16 cellular contexts compared by ENCODE assay signal in the genomic region with DNA sequence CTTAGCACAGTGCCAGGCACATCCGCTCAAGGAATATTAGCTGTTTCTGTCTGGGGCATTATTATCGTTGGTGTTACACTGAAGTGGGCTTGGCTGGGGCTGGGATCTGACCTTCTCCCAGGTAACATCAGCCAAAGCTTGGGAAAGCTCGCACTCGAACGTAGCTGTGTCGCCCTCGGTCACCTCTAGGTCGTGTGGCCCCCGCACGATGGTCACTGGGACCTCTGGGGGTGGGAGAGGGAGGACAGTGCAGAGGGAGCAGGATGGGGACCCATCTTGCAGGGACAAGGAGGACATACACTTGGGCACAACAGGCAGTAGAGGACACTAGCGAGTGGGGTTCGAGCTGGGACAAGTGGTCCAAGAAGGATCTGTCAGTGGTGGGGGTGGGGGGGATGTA. TPM values are rescaled to one million over a fixed set of nuclear protein-coding genes. Genes with fewer than 3 reads are reported as not detected.
A peak's percentile ranks its signal among the peaks of the same experiment; 100 is the strongest.
DNase-seq lines count a peak whose midpoint lies in the region; ATAC-seq and TF ChIP-seq lines count a peak whose summit lies in the region.
"Had no signal": no experiment of that assay in that cellular context is flagged by ENCODE, and none has a peak within 500 bp of the region (broad histone marks: within the 10 kb centered on the region; RNA-seq: fewer than 3 reads in every experiment).

No MANE protein-coding gene starts in this region.

- no peaks in the 10 kb centered on the region for H4K20me1 ChIP-seq in hepatocyte (ENCODE audit: insufficient read depth, poor library complexity, severe bottlenecking)

- H3K9me3 Mint-ChIP-seq in activated CD4-positive, alpha-beta T cell treated with anti-CD3 and anti-CD28 coated beads, Interleukin-2, amount 10 ng/mL, durations not matched to agents 24 days and 14 days, result no peaks in the 10 kb centered on the region
- H3K9me3 Mint-ChIP-seq in WTC11, result no peaks in the 10 kb centered on the region
- no peaks in the 10 kb centered on the region for H3K9me3 Mint-ChIP-seq in osteocyte (ENCODE audit: unreplicated experiment)

- TF ChIP-seq POLR2A in thyroid gland (IDR thresholded peaks at IDR 0.05), result no peak

- in situ Hi-C loops in brain microvascular endothelial cell (cut with HindIII; ENCODE audit: low pct_ligation_motif_present, low sequenced_read_pairs), result no loop called here

- ATAC-seq in WTC11, result no peak

- intact Hi-C loops in activated CD4-positive, alpha-beta T cell treated with anti-CD3 and anti-CD28 coated beads, Interleukin-2, amount 10 ng/mL, durations not matched to agents 24 days and 14 days (cut with micrococcal nuclease), result no loop called here
- intact Hi-C loops in thyroid gland (cut with DNase I), result no loop called here

- H3K36me3 Mint-ChIP-seq in activated CD4-positive, alpha-beta T cell treated with anti-CD3 and anti-CD28 coated beads, Interleukin-2, amount 10 ng/mL, durations not matched to agents 24 days and 14 days (ENCODE audit: low read depth), result no peaks in the 10 kb centered on the region
- H3K36me3 Mint-ChIP-seq in WTC11 (peaks cover 7% of the 10 kb centered on the region; the same call in 1 of the 2 replicates), osteocyte (ENCODE audit: unreplicated experiment) (peaks cover 3% of the 10 kb centered on the region)

- no peaks in the 10 kb centered on the region for H3K79me2 ChIP-seq in hepatocyte

- H3K4me3 ChIP-seq in hepatocyte (no peak overlapping the region), thyroid gland (replicated peaks in 1 of 3) (no peak overlapping the region), brain microvascular endothelial cell (ENCODE audit: low read depth, low read length) (no peak overlapping the region)

- H3K27ac ChIP-seq in hepatocyte (no peak overlapping the region), thyroid gland (no peak overlapping the region), brain microvascular endothelial cell (no peak overlapping the region)

- TF ChIP-seq CTCF in WTC11 (IDR thresholded peaks at IDR 0.05), result no peak
- no peak for TF ChIP-seq CTCF in hepatocyte (IDR thresholded peaks at IDR 0.05; ENCODE audit: poor library complexity)
- TF ChIP-seq CTCF in osteocyte (IDR thresholded peaks at IDR 0.05), result no peak
- TF ChIP-seq CTCF in thyroid gland (IDR thresholded peaks at IDR 0.05), result no peak
- no peak for TF ChIP-seq CTCF in brain microvascular endothelial cell (IDR thresholded peaks at IDR 0.05; ENCODE audit: low read depth, low read length, missing control alignments)

- WGBS in hepatocyte (ENCODE audit: low lambda C conversion rate, missing lambda C conversion rate), result 86% methylated on average over 12 of the region's 12 CpGs
- 70 to 77% methylated on average over 12 of the region's 12 CpGs for WGBS in thyroid gland, 2 donors

- H3K27ac Mint-ChIP-seq in activated CD4-positive, alpha-beta T cell treated with anti-CD3 and anti-CD28 coated beads, Interleukin-2, amount 10 ng/mL, durations not matched to agents 24 days and 14 days, result no peak overlapping the region
- H3K27ac Mint-ChIP-seq in WTC11 (no peak overlapping the region), osteocyte (ENCODE audit: unreplicated experiment) (no peak overlapping the region)

- H3K4me1 ChIP-seq in hepatocyte (ENCODE audit: insufficient read depth) (peaks cover 7% of the 10 kb centered on the region), thyroid gland (peaks cover 16 to 21% of the 10 kb centered on the region in 2 donors)

- H3K4me3 Mint-ChIP-seq in activated CD4-positive, alpha-beta T cell treated with anti-CD3 and anti-CD28 coated beads, Interleukin-2, amount 10 ng/mL, durations not matched to agents 24 days and 14 days, result peak overlapping the region; percentile 51
- H3K4me3 Mint-ChIP-seq in WTC11 (peak overlapping the region; percentile 53), osteocyte (ENCODE audit: unreplicated experiment) (peak overlapping the region; percentile 60)

- peaks cover 5% of the 10 kb centered on the region for H3K4me1 Mint-ChIP-seq in activated CD4-positive, alpha-beta T cell treated with anti-CD3 and anti-CD28 coated beads, Interleukin-2, amount 10 ng/mL, durations not matched to agents 24 days and 14 days
- H3K4me1 Mint-ChIP-seq in WTC11 (peaks cover 10% of the 10 kb centered on the region), osteocyte (ENCODE audit: unreplicated experiment) (peaks cover 15% of the 10 kb centered on the region)

- CTCF ChIA-PET in WTC11 (lab: Charles Lee), result interaction anchor here (1.5 to 3.9 kb wide), 3 partner anchors 8 to 24 kb away, joined by 6 to 35 read pairs (median 15); no protein-coding TSS in a partner anchor

- DNase-seq in activated CD4-positive, alpha-beta T cell treated with anti-CD3 and anti-CD28 coated beads, Interleukin-2, amount 10 ng/mL, durations not matched to agents 24 days and 14 days, result no peak
- DNase-seq in activated CD4-positive, alpha-beta T cell treated with anti-CD3 and anti-CD28 coated beads for 1 hour, result no peak
- no peak for DNase-seq in WTC11 (ENCODE audit: low spot score)
- no peak for DNase-seq in hepatocyte (ENCODE audit: low spot score)
- no peak for DNase-seq in osteocyte (ENCODE audit: extremely low spot score, unreplicated experiment)
- no peak for DNase-seq in activated CD4-positive, CD25-positive, alpha-beta regulatory T cell (lab: John Stamatoyannopoulos, UW)
- no peak for DNase-seq in thyroid gland
- DNase-seq in brain microvascular endothelial cell, result no peak
- DNase-seq: GF-D8; MV-4-11; NCI-H2107; sigmoid colon; stimulated activated naive CD4-positive, alpha-beta T cell treated with Interleukin-2 at 50 U/mL for 16 hours had no signal

- H3K9me2 ChIP-seq in hepatocyte (replicated peaks; ENCODE audit: insufficient read depth), result no peaks in the 10 kb centered on the region

- H3K4me2 ChIP-seq in hepatocyte, result peak overlapping the region; percentile 100

- peaks cover 23% of the 10 kb centered on the region for H3K27me3 Mint-ChIP-seq in activated CD4-positive, alpha-beta T cell treated with anti-CD3 and anti-CD28 coated beads, Interleukin-2, amount 10 ng/mL, durations not matched to agents 24 days and 14 days
- H3K27me3 Mint-ChIP-seq in WTC11 (ENCODE audit: low read depth) (peaks cover 38% of the 10 kb centered on the region), osteocyte (ENCODE audit: unreplicated experiment) (no peaks in the 10 kb centered on the region)

- H3K9me3 ChIP-seq in hepatocyte (ENCODE audit: low read depth) (no peaks in the 10 kb centered on the region), thyroid gland (no peaks in the 10 kb centered on the region)
- H3K9me3 ChIP-seq: sigmoid colon, vagina had no signal

- no peaks in the 10 kb centered on the region for H3K36me3 ChIP-seq in hepatocyte (replicated peaks; ENCODE audit: insufficient read depth, low read depth)
- H3K36me3 ChIP-seq in thyroid gland, result no peaks in the 10 kb centered on the region
- H3K36me3 ChIP-seq in brain microvascular endothelial cell (replicated peaks), result no peaks in the 10 kb centered on the region
- H3K36me3 ChIP-seq: vagina had no signal

- H2AFZ ChIP-seq in hepatocyte, result no peak overlapping the region

- peaks cover 9% of the 10 kb centered on the region for H3K27me3 ChIP-seq in hepatocyte
- H3K27me3 ChIP-seq in thyroid gland, result no peaks in the 10 kb centered on the region
- H3K27me3 ChIP-seq in brain microvascular endothelial cell (replicated peaks), result no peaks in the 10 kb centered on the region
- H3K27me3 ChIP-seq: vagina had no signal

- POLR2A ChIA-PET in WTC11 (lab: Charles Lee), result interaction anchor here (0.6 to 2.8 kb wide), 3 partner anchors 8 to 44 kb away, joined by 3 to 17 read pairs (median 14); a partner anchor contains a TSS

TF ChIP-seq in WTC11, 78 proteins besides CTCF, POLR2A, EP300 and RAD21 (continues in another document):
- TF ChIP-seq NFATC4 (CRISPR knock-in tag; IDR thresholded peaks at IDR 0.05) (no peak), IRF2 (CRISPR knock-in tag; IDR thresholded peaks at IDR 0.05; ENCODE audit: borderline replicate concordance, low read depth) (no peak), MYBL2 (CRISPR knock-in tag; IDR thresholded peaks at IDR 0.05) (no peak)

RNA-seq across cellular contexts. Expression of a gene that starts 9.6 kb away (rescaled TPM):
- 3.1 and 3.4 TPM in 2 replicates for total RNA-seq in activated CD4-positive, alpha-beta T cell treated with anti-CD3 and anti-CD28 coated beads, Interleukin-2, amount 10 ng/mL, durations not matched to agents 24 days and 14 days
- total RNA-seq in WTC11 (2021) (7.1 to 8.1 TPM (median 7.3 TPM) in 3 replicates), hepatocyte (7.3 and 8.0 TPM in 2 replicates), osteocyte (5.3 and 6.7 TPM in 2 replicates), thyroid gland (10 to 100 TPM in 1 of 4 donors, 1 to 10 TPM in 3; 4.6 to 10.9 (median 5.4) TPM)
- polyA plus RNA-seq in hepatocyte, result 10.4 and 12.2 TPM in 2 replicates
- total RNA-seq: mononuclear cell had no signal

RNA-seq across cellular contexts. Expression of a gene that starts 9.9 kb away (rescaled TPM):
- 37.8 and 38.3 TPM in 2 replicates for total RNA-seq in activated CD4-positive, alpha-beta T cell treated with anti-CD3 and anti-CD28 coated beads, Interleukin-2, amount 10 ng/mL, durations not matched to agents 24 days and 14 days
- total RNA-seq in WTC11 (2021), result 84.3 to 97.0 TPM (median 84.8 TPM) in 3 replicates
- total RNA-seq in hepatocyte, result 180 and 193 TPM in 2 replicates
- polyA plus RNA-seq in hepatocyte, result 315 and 361 TPM in 2 replicates
- total RNA-seq in osteocyte, result 144 and 151 TPM in 2 replicates
- total RNA-seq in thyroid gland, result 100 to 1,000 TPM in 3 of 4 donors, 10 to 100 TPM in 1; 57.2 to 194 (median 141) TPM

RNA-seq across cellular contexts. Expression of a gene that starts 17.9 kb away (rescaled TPM):
- 0.26 and 0.47 TPM in 2 replicates for total RNA-seq in activated CD4-positive, alpha-beta T cell treated with anti-CD3 and anti-CD28 coated beads, Interleukin-2, amount 10 ng/mL, durations not matched to agents 24 days and 14 days
- total RNA-seq in WTC11 (2021) (159 to 221 TPM (median 213 TPM) in 3 replicates), hepatocyte (72.4 and 84.6 TPM in 2 replicates), osteocyte (168 and 174 TPM in 2 replicates), thyroid gland (100 to 1,000 TPM; 142 to 200 (median 170) TPM)
- polyA plus RNA-seq in hepatocyte, result 61.0 and 73.7 TPM in 2 replicates

RNA-seq across cellular contexts. Expression of a gene that starts 18.6 kb away (rescaled TPM):
- not detected in 2 replicates for total RNA-seq in activated CD4-positive, alpha-beta T cell treated with anti-CD3 and anti-CD28 coated beads, Interleukin-2, amount 10 ng/mL, durations not matched to agents 24 days and 14 days
- total RNA-seq in WTC11 (2021) (1.1 to 1.8 TPM (median 1.4 TPM) in 3 replicates), hepatocyte (3.3 and 5.6 TPM in 2 replicates), osteocyte (1.2 and 1.4 TPM in 2 replicates), thyroid gland (1 to 10 TPM in 1 of 4 donors, under 1 TPM in 2, not detected in 1; 0.50 to 1.1 (median 0.81) TPM)
- 8.1 and 9.2 TPM in 2 replicates for polyA plus RNA-seq in hepatocyte
- total RNA-seq: mononuclear cell had no signal

RNA-seq across cellular contexts. Expression of a gene that starts 39.2 kb away (rescaled TPM):
- not detected in 2 replicates for total RNA-seq in activated CD4-positive, alpha-beta T cell treated with anti-CD3 and anti-CD28 coated beads, Interleukin-2, amount 10 ng/mL, durations not matched to agents 24 days and 14 days
- 0.79 to 1.0 TPM (median 0.80 TPM) in 3 replicates for total RNA-seq in WTC11 (2021)
- not detected in 2 replicates for total RNA-seq in hepatocyte
- polyA plus RNA-seq in hepatocyte, result 0.07 TPM in 1 of 2 replicates, not detected in the other
- total RNA-seq in osteocyte, result 0.11 and 0.13 TPM in 2 replicates
- not detected for total RNA-seq in thyroid gland
- total RNA-seq: mononuclear cell, vagina had no signal
- polyA plus RNA-seq: keratinocyte had no signal

Comparison
In these comparisons a context has a peak if more than half of its experiments do, and no peak if none do; other contexts are left out.
1. RNA of a gene that starts 17.9 kb away (total RNA-seq): 142 to 200 TPM in thyroid gland, 168 to 174 TPM in osteocyte, 159 to 221 TPM in WTC11 and 72.4 to 84.6 TPM in hepatocyte; 0.26 to 0.47 TPM in activated CD4-positive, alpha-beta T cell treated with anti-CD3 and anti-CD28 coated beads, Interleukin-2, amount 10 ng/mL, durations not matched to agents 24 days and 14 days; every median in the first group is over 10 times any median in the second.
2. Peak in every context shown above with its lines, with median percentiles within 50 percentile points of each other: H3K4me3 Mint-ChIP-seq.